Comparison of ENCODE assay signal across 19 cellular contexts in the genomic region with DNA sequence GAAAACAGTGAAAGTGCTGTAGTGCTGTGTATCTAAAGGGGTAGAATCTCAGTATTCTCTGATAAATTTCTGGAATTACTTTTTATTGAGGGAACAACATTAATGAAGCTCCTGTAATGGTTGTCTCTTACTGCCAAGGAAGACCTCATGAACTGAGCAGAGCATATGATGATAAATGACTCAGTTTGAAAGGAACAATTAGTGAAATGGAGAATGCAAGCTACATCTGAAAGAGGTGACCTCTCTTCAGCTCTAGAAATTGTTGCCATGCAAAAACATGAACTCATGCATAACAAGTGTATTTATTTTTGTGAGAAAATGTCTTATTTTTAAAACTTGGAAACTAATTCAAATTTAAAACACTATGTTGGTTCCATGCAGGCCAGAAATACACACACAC.
DNase-seq lines count a peak whose midpoint lies in the region; ATAC-seq and FAIRE-seq lines count a peak whose summit lies in the region.
"Had no signal": no experiment of that assay in that cellular context is flagged by ENCODE, and none has a peak within 500 bp of the region (broad histone marks: within the 10 kb centered on the region; RNA-seq: fewer than 3 reads in every experiment).

No MANE protein-coding gene starts in this region.

- no peak for FAIRE-seq in frontal cortex (lab: Jason Lieb, UNC)
- FAIRE-seq: GM12891 had no signal

- peak; percentile 69 for ATAC-seq in GM18520 (IDR thresholded peaks at IDR 0.05; ENCODE audit: unreplicated experiment)
- peak; percentile 74 for ATAC-seq in GM19395 (IDR thresholded peaks at IDR 0.05; ENCODE audit: unreplicated experiment)
- peak; percentile 77 for ATAC-seq in GM21723 (IDR thresholded peaks at IDR 0.05; ENCODE audit: unreplicated experiment)
- peak; percentile 64 for ATAC-seq in HG03039 (IDR thresholded peaks at IDR 0.05; ENCODE audit: unreplicated experiment)
- ATAC-seq: Right ventricle myocardium inferior, T-cell had no signal

- DNase-seq in frontal cortex (ENCODE audit: low spot score in 2 of 2) (no peak), iPS-NIHi11 (ENCODE audit: low spot score) (no peak), AML-193 (lab: John Stamatoyannopoulos, UW) (no peak)
- no peak for DNase-seq in stimulated activated CD4-positive, alpha-beta T cell treated with anti-CD3 and anti-CD28 coated beads, Interleukin-4, amount 100 ng/mL, for 1 hour
- DNase-seq: DMS 273 treated with DMSO at 0.1 percent for 48 hours, GF-D8, NCI-H1048, NCI-H146, NCI-H2081, NCI-H510A treated with DMSO at 0.1 percent for 48 hours, Peyer's patch, T-cell, T-helper 9 cell had no signal
